In the genomic region with DNA sequence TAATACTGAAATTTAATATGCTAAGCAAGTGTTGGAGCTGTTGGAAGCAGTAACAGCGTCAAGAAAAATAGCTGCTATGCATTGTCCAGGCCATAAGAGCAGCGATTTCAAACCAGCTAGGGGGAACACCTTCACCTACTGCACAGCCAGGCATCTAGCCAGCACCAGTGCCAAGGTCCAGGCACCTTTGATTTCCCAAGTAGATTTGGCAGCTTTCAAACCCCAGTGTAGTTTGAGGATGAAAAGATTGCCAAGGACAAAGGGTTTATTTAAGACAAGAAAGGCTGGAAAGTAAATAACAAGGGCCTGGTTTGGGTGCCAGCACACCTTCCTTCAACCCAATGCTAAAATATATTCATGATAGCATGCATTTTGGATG, we compare ENCODE assay signal across 7 cellular contexts.
"Had no signal": no experiment of that assay in that cellular context is flagged by ENCODE, and none has a peak within 500 bp of the region (broad histone marks: within the 10 kb centered on the region; RNA-seq: fewer than 3 reads in every experiment).

No MANE protein-coding gene starts in this region.

- H3K27me3 ChIP-seq: ascending aorta, brain microvascular endothelial cell, gastrocnemius medialis had no signal

- H3K36me3 ChIP-seq: ascending aorta, brain microvascular endothelial cell, gastrocnemius medialis had no signal

- FAIRE-seq: bronchial epithelial cell had no signal

- H3K4me3 ChIP-seq: ascending aorta, coronary artery, dorsolateral prefrontal cortex, gastrocnemius medialis had no signal

- DNase-seq: activated gamma-delta T cell had no signal

- H3K4me1 ChIP-seq: ascending aorta, gastrocnemius medialis had no signal

- H3K9me3 ChIP-seq: ascending aorta, gastrocnemius medialis had no signal

- H3K27ac ChIP-seq: ascending aorta, brain microvascular endothelial cell, coronary artery, dorsolateral prefrontal cortex, gastrocnemius medialis had no signal
